ENCODE assay signal across 8 cellular contexts in the genomic region with DNA sequence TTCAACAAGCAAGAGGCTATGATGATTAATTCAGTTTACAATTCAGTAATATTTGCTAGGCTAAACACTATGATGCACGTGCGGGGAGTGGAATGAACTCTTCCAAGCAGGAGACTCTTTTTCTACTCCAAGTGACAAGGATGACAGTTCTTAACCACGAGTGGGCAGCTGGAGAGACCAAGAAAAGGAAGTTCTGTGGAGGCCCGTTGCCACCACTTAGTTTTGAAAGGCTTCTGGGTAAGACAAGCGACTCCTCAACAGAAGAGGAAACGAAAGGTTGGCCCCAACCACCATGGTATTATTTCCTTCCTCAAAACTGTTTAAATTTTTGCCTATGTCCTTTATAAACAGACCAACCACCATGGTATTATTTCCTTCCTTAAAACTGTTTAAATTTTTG. TPM values are rescaled to one million over a fixed set of nuclear protein-coding genes. Genes with fewer than 3 reads are reported as not detected.
DNase-seq lines count a peak whose midpoint lies in the region; ATAC-seq and TF ChIP-seq lines count a peak whose summit lies in the region.

No MANE protein-coding gene starts in this region.

- H3K36me3 ChIP-seq in vagina, result peaks cover 0 to 23% of the 10 kb centered on the region in 2 donors

- TF ChIP-seq CTCF in nephron progenitor cell (IDR thresholded peaks at IDR 0.05) (no peak), vagina (IDR thresholded peaks at IDR 0.05) (no peak)

- H3K9me3 Mint-ChIP-seq in activated CD8-positive, alpha-beta T cell treated with anti-CD3 and anti-CD28 coated beads, Interleukin-2, amount 10 ng/mL, durations not matched to agents 7 days and 5 days (ENCODE audit: insufficient read depth), result no peaks in the 10 kb centered on the region
- no peaks in the 10 kb centered on the region for H3K9me3 Mint-ChIP-seq in nephron progenitor cell

- CTCF ChIA-PET in activated CD8-positive, alpha-beta T cell treated with anti-CD3 and anti-CD28 coated beads, Interleukin-2, amount 10 ng/mL, durations not matched to agents 7 days and 5 days (lab: Charles Lee), result no interaction called here

- H3K27ac ChIP-seq in vagina, result no peak overlapping the region

- H3K27me3 ChIP-seq in vagina, result no peaks in the 10 kb centered on the region

- peak; percentile 40 for ATAC-seq in GM18502 (IDR thresholded peaks at IDR 0.05; ENCODE audit: poor library complexity, unreplicated experiment)
- peak; percentile 35 for ATAC-seq in HG03342 (IDR thresholded peaks at IDR 0.05; ENCODE audit: unreplicated experiment)
- no peak for ATAC-seq in activated CD8-positive, alpha-beta T cell treated with anti-CD3 and anti-CD28 coated beads, Interleukin-2, amount 10 ng/mL, durations not matched to agents 7 days and 5 days
- ATAC-seq in GM18873 (IDR thresholded peaks at IDR 0.05; ENCODE audit: low FRiP score, unreplicated experiment), result no peak
- ATAC-seq in HG03139 (IDR thresholded peaks at IDR 0.05; ENCODE audit: unreplicated experiment), result no peak

- no peak for TF ChIP-seq POLR2A in vagina (IDR thresholded peaks at IDR 0.05)

- peaks cover 46% of the 10 kb centered on the region for H3K4me1 Mint-ChIP-seq in activated CD8-positive, alpha-beta T cell treated with anti-CD3 and anti-CD28 coated beads, Interleukin-2, amount 10 ng/mL, durations not matched to agents 7 days and 5 days (ENCODE audit: low read depth)
- H3K4me1 Mint-ChIP-seq in nephron progenitor cell, result peaks cover 50% of the 10 kb centered on the region

- POLR2A ChIA-PET in activated CD8-positive, alpha-beta T cell treated with anti-CD3 and anti-CD28 coated beads, Interleukin-2, amount 10 ng/mL, durations not matched to agents 7 days and 5 days (lab: Charles Lee), result no interaction called here

- intact Hi-C loops in vagina (cut with DNase I), result loop anchor here (10.0 kb wide), 1 partner anchor 131 kb away; no protein-coding TSS in a partner anchor

- no peak overlapping the region for H3K4me3 ChIP-seq in vagina

- H3K4me3 Mint-ChIP-seq in activated CD8-positive, alpha-beta T cell treated with anti-CD3 and anti-CD28 coated beads, Interleukin-2, amount 10 ng/mL, durations not matched to agents 7 days and 5 days, result peak overlapping the region; percentile 99
- peak overlapping the region; percentile 57 for H3K4me3 Mint-ChIP-seq in nephron progenitor cell

- H3K9me3 ChIP-seq in vagina, result no peaks in the 10 kb centered on the region

- no peaks in the 10 kb centered on the region for H3K27me3 Mint-ChIP-seq in activated CD8-positive, alpha-beta T cell treated with anti-CD3 and anti-CD28 coated beads, Interleukin-2, amount 10 ng/mL, durations not matched to agents 7 days and 5 days (ENCODE audit: low read depth)
- peaks cover 4% of the 10 kb centered on the region for H3K27me3 Mint-ChIP-seq in nephron progenitor cell (ENCODE audit: low read depth, poor library complexity)

- peaks cover 52% of the 10 kb centered on the region for H3K36me3 Mint-ChIP-seq in activated CD8-positive, alpha-beta T cell treated with anti-CD3 and anti-CD28 coated beads, Interleukin-2, amount 10 ng/mL, durations not matched to agents 7 days and 5 days (ENCODE audit: low read depth)
- H3K36me3 Mint-ChIP-seq in nephron progenitor cell (ENCODE audit: low read depth), result peaks cover 42% of the 10 kb centered on the region

- peak overlapping the region; percentile 96 for H3K27ac Mint-ChIP-seq in activated CD8-positive, alpha-beta T cell treated with anti-CD3 and anti-CD28 coated beads, Interleukin-2, amount 10 ng/mL, durations not matched to agents 7 days and 5 days
- H3K27ac Mint-ChIP-seq in nephron progenitor cell, result peak overlapping the region; percentile 70

- H3K4me1 ChIP-seq in vagina, result peaks cover 67% of the 10 kb centered on the region

- DNase-seq in activated CD8-positive, alpha-beta T cell treated with anti-CD3 and anti-CD28 coated beads, Interleukin-2, amount 10 ng/mL, durations not matched to agents 7 days and 5 days, result peak; percentile 64
- no peak for DNase-seq in nephron progenitor cell
- no peak for DNase-seq in vagina (ENCODE audit: extremely low spot score in 2 of 2)
- DNase-seq in SW 1271 (lab: John Stamatoyannopoulos, UW), result no peak

RNA-seq across cellular contexts. Expression of a gene that starts 2.8 kb away (rescaled TPM):
- total RNA-seq in activated CD8-positive, alpha-beta T cell treated with anti-CD3 and anti-CD28 coated beads, Interleukin-2, amount 10 ng/mL, durations not matched to agents 7 days and 5 days, result 10 to 100 TPM; 51.1 to 56.7 TPM
- 31.2 TPM for total RNA-seq in vagina

RNA-seq across cellular contexts. Expression of a gene that starts 55.2 kb away (rescaled TPM):
- 10 to 100 TPM; 31.5 to 34.7 TPM for total RNA-seq in activated CD8-positive, alpha-beta T cell treated with anti-CD3 and anti-CD28 coated beads, Interleukin-2, amount 10 ng/mL, durations not matched to agents 7 days and 5 days
- 43.0 TPM for total RNA-seq in vagina

Comparison
In these comparisons a context has a peak if more than half of its experiments do, and no peak if none do; other contexts are left out.
1. ATAC-seq: peak in GM18502 (single experiment) and HG03342 (single experiment); none in activated CD8-positive, alpha-beta T cell treated with anti-CD3 and anti-CD28 coated beads, Interleukin-2, amount 10 ng/mL, durations not matched to agents 7 days and 5 days (single experiment), GM18873 (single experiment) and HG03139 (single experiment).